1 cellular context compared by ENCODE assay signal in genomic region chr16:1941924-1942809, GRCh38.
A peak's percentile ranks its signal among the peaks of the same experiment; 100 is the strongest.
TF ChIP-seq lines count a peak whose summit lies in the region.

No MANE protein-coding gene starts in this region.

TF ChIP-seq in K562, 482 proteins besides CTCF, POLR2A, EP300 and RAD21 (continued from another document and continues in another):
- TF ChIP-seq POLR3A (IDR thresholded peaks at IDR 0.05; ENCODE audit: borderline replicate concordance, extremely low read depth, insufficient read depth, insufficient read length) = no peak
- no peak for TF ChIP-seq ZNF431 (CRISPR knock-in tag; IDR thresholded peaks at IDR 0.05)
- TF ChIP-seq PBX2 (CRISPR knock-in tag; IDR thresholded peaks at IDR 0.05; ENCODE audit: low read depth) = 0 out of 2 replicates have a peak, but pooled peaks have one; percentile 13
- 0 out of 2 replicates have a peak, but pooled peaks have one; percentile 10 for TF ChIP-seq PBX2 (tag; conservative IDR thresholded peaks at IDR 0.05; ENCODE audit: low read depth)
- TF ChIP-seq COPS2 (conservative IDR thresholded peaks at IDR 0.05) = no peak
- TF ChIP-seq PKNOX1 (IDR thresholded peaks at IDR 0.05) = peak; percentile 60; the same call in 1 of the 2 replicates
- no peak for TF ChIP-seq ELF1 (tag; IDR thresholded peaks at IDR 0.05)
- TF ChIP-seq PHF21A (IDR thresholded peaks at IDR 0.05; ENCODE audit: borderline replicate concordance, low read depth) = no peak
- no peak for TF ChIP-seq SNAPC5 (CRISPR knock-in tag; IDR thresholded peaks at IDR 0.05)
- TF ChIP-seq ZBTB40 (IDR thresholded peaks at IDR 0.05) = no peak
- TF ChIP-seq ZBTB40 (CRISPR knock-in tag; IDR thresholded peaks at IDR 0.05) = no peak
- peak; percentile 81 for TF ChIP-seq BACH1 (tag; IDR thresholded peaks at IDR 0.05)
- TF ChIP-seq CEBPB (tag; IDR thresholded peaks at IDR 0.05) = peak; percentile 90
- TF ChIP-seq BRD4 (IDR thresholded peaks at IDR 0.05) = no peak
- peak; percentile 89 for TF ChIP-seq MEIS2 (IDR thresholded peaks at IDR 0.05; ENCODE audit: partially characterized antibody)
- peak; percentile 56 for TF ChIP-seq FOSL1 (tag; conservative IDR thresholded peaks at IDR 0.05)
- no peak for TF ChIP-seq CGGBP1 (CRISPR knock-in tag; IDR thresholded peaks at IDR 0.05)
- no peak for TF ChIP-seq RBM15 (IDR thresholded peaks at IDR 0.05; ENCODE audit: insufficient read depth, low read length)
- TF ChIP-seq MAZ (CRISPR knock-in tag; conservative IDR thresholded peaks at IDR 0.05 in 1 of 2, IDR thresholded peaks at IDR 0.05 in 1 of 2) = peak in 1 of 2 experiments; percentile 5; a peak in 1 of 4 replicates
- no peak for TF ChIP-seq ZNF551 (CRISPR knock-in tag; IDR thresholded peaks at IDR 0.05)
- peak; percentile 92 for TF ChIP-seq ZNF316 (IDR thresholded peaks at IDR 0.05)
- TF ChIP-seq PRDM10 (IDR thresholded peaks at IDR 0.05; ENCODE audit: partially characterized antibody) = no peak
- TF ChIP-seq ZNF639 (CRISPR knock-in tag; conservative IDR thresholded peaks at IDR 0.05 in 1 of 2, IDR thresholded peaks at IDR 0.05 in 1 of 2) = 0 out of 4 replicates have a peak, but pooled peaks of 1 of the 2 experiments have one; percentile 22
- peak; percentile 96 for TF ChIP-seq NFE2 (IDR thresholded peaks at IDR 0.05; ENCODE audit: low read depth)
- peak; percentile 68 for TF ChIP-seq ARID1B (IDR thresholded peaks at IDR 0.05)
- TF ChIP-seq VEZF1 (CRISPR knock-in tag; IDR thresholded peaks at IDR 0.05) = peak; percentile 32; the same call in 1 of the 2 replicates
- TF ChIP-seq SOX6 (IDR thresholded peaks at IDR 0.05) = peak; percentile 38; the same call in 1 of the 2 replicates
- no peak for TF ChIP-seq FOXJ2 (tag; IDR thresholded peaks at IDR 0.05)
- TF ChIP-seq TFAP4 (CRISPR knock-in tag; IDR thresholded peaks at IDR 0.05; ENCODE audit: borderline replicate concordance) = peak; percentile 68
- peak in 1 of 2 experiments; percentile 40; a peak in 1 of 4 replicates for TF ChIP-seq HDAC1 (IDR thresholded peaks at IDR 0.05)
- TF ChIP-seq CEBPG (CRISPR knock-in tag; IDR thresholded peaks at IDR 0.05) = no peak
- 0 out of 4 replicates have a peak, but pooled peaks of 1 of the 2 experiments have one; percentile 6 for TF ChIP-seq CEBPG (tag; conservative IDR thresholded peaks at IDR 0.05 in 1 of 2, IDR thresholded peaks at IDR 0.05 in 1 of 2)
